ENCODE assay signal across 1 cellular context in the genomic region with DNA sequence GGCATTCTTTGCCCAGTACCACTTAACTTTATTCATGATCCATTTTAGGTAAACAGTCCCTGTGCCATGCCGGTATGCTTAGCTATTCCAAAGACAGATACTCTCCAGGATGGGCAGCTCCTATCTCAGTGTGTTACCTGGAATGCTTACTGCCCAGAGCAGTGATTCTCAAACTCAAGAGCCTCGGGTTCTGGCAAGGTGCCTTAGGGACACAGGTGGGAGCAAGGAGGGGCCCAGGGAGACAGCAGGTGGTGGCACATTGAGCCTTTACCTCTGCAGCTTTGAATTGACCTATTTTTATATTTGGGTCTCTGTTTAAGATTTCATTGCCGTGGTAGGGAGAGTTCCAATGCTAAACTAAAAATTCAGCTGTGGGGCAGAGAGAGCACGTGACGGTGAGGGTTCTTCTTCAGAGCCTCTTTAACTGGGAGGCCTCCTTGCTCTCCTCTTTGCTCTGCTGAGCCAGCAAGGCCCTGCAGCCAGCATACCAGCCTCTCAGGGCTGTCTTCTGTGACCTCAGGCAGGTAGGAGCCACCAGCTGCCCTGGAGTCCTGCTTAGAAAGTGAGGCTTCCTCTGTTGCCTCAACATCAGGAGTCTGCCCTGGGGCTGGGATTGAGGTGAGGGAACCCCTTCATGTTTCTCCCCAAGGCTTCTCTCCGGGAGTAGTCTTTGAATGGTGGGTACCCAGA.
A peak's percentile ranks its signal among the peaks of the same experiment; 100 is the strongest.
TF ChIP-seq lines count a peak whose summit lies in the region.

No MANE protein-coding gene starts in this region.

TF ChIP-seq in HepG2, 621 proteins besides CTCF, POLR2A, EP300 and RAD21:
- TF ChIP-seq PBX3 (CRISPR knock-in tag; IDR thresholded peaks at IDR 0.05; ENCODE audit: borderline replicate concordance) = no peak
- TF ChIP-seq ZFX (CRISPR knock-in tag; IDR thresholded peaks at IDR 0.05; ENCODE audit: low read depth) = 0 out of 2 replicates have a peak, but pooled peaks have one; percentile 9
